Comparison of ENCODE assay signal across 19 cellular contexts in genomic region chr17:14107889-14108288, GRCh38.
"Had no signal": no experiment of that assay in that cellular context is flagged by ENCODE, and none has a peak within 500 bp of the region (broad histone marks: within the 10 kb centered on the region; RNA-seq: fewer than 3 reads in every experiment).

No MANE protein-coding gene starts in this region.

- DNase-seq: activated CD4-positive, alpha-beta T cell treated with anti-CD3 and anti-CD28 coated beads for 48 hours; activated CD8-positive, alpha-beta memory T cell treated with anti-CD3 and anti-CD28 coated beads, Interleukin-2, amount 10 ng/mL, durations not matched to agents 7 days and 5 days; activated CD8-positive, alpha-beta T cell treated with anti-CD3 and anti-CD28 coated beads for 36 hours; activated gamma-delta T cell; activated naive CD8-positive, alpha-beta T cell treated with anti-CD3 and anti-CD28 coated beads, Interleukin-2, amount 10 ng/mL, durations not matched to agents 7 days and 5 days; anterior cingulate cortex; body of pancreas; heart left ventricle; islet precursor cell; left colon; right cardiac atrium; stimulated activated CD4-positive, alpha-beta T cell treated with anti-CD3 and anti-CD28 coated beads, Interleukin-1b, Interleukin-23, amount 100 ng/mL, for 48 hours; T-cell; testis; trophoblast cell had no signal

- H3K27ac Mint-ChIP-seq: activated CD8-positive, alpha-beta memory T cell treated with anti-CD3 and anti-CD28 coated beads, Interleukin-2, amount 10 ng/mL, durations not matched to agents 7 days and 5 days; activated naive CD8-positive, alpha-beta T cell treated with anti-CD3 and anti-CD28 coated beads, Interleukin-2, amount 10 ng/mL, durations not matched to agents 7 days and 5 days; memory B cell; T-cell had no signal

- H3K27me3 Mint-ChIP-seq: activated CD8-positive, alpha-beta memory T cell treated with anti-CD3 and anti-CD28 coated beads, Interleukin-2, amount 10 ng/mL, durations not matched to agents 7 days and 5 days; activated CD8-positive, alpha-beta T cell treated with anti-CD3 and anti-CD28 coated beads for 36 hours; activated naive CD8-positive, alpha-beta T cell treated with anti-CD3 and anti-CD28 coated beads, Interleukin-2, amount 10 ng/mL, durations not matched to agents 7 days and 5 days; memory B cell; natural killer cell treated with Interleukin-12 subunit alpha and Interleukin-12 subunit beta and Interleukin-15 and Interleukin-18, amount 100 ng/mL, for 72 hours; T-cell had no signal

- H3K4me3 Mint-ChIP-seq: activated CD8-positive, alpha-beta memory T cell treated with anti-CD3 and anti-CD28 coated beads, Interleukin-2, amount 10 ng/mL, durations not matched to agents 7 days and 5 days; activated CD8-positive, alpha-beta T cell treated with anti-CD3 and anti-CD28 coated beads for 36 hours; activated naive CD8-positive, alpha-beta T cell treated with anti-CD3 and anti-CD28 coated beads, Interleukin-2, amount 10 ng/mL, durations not matched to agents 7 days and 5 days; memory B cell; natural killer cell treated with Interleukin-12 subunit alpha and Interleukin-12 subunit beta and Interleukin-15 and Interleukin-18, amount 100 ng/mL, for 72 hours; T-cell had no signal

- ATAC-seq: activated CD8-positive, alpha-beta memory T cell treated with anti-CD3 and anti-CD28 coated beads, Interleukin-2, amount 10 ng/mL, durations not matched to agents 7 days and 5 days; activated CD8-positive, alpha-beta T cell treated with anti-CD3 and anti-CD28 coated beads for 36 hours; body of pancreas; gastroesophageal sphincter; heart left ventricle; left colon; natural killer cell treated with Interleukin-12 subunit alpha and Interleukin-12 subunit beta and Interleukin-15 and Interleukin-18, amount 100 ng/mL, for 72 hours; right cardiac atrium; T-cell had no signal

- H3K9me3 Mint-ChIP-seq: activated CD8-positive, alpha-beta T cell treated with anti-CD3 and anti-CD28 coated beads for 36 hours; memory B cell; natural killer cell treated with Interleukin-12 subunit alpha and Interleukin-12 subunit beta and Interleukin-15 and Interleukin-18, amount 100 ng/mL, for 72 hours; T-cell; T-helper 2 cell treated with Interferon-gamma antibody and Interleukin-4, amounts not matched to agents 5 μg/mL and 100 μg/mL, for 36 hours had no signal
